11 cellular contexts compared by ENCODE assay signal in the genomic region with DNA sequence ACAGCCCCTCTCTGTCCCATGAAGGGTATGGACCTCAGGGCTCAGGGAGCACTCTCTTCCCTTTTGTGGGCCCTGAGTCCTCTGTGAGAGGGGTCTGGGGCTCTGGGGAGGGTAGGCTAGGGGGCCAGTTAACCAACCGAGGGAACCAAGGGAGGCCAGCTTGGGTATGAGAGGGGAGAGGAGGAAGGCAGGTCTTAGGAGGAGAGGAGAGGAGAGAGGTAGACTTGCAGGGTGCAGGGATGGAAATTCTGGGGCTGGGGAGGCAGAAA. TPM values are rescaled to one million over a fixed set of nuclear protein-coding genes. Genes with fewer than 3 reads are reported as not detected.
A peak's percentile ranks its signal among the peaks of the same experiment; 100 is the strongest.
DNase-seq lines count a peak whose midpoint lies in the region; ATAC-seq, FAIRE-seq and TF ChIP-seq lines count a peak whose summit lies in the region.
"Had no signal": no experiment of that assay in that cellular context is flagged by ENCODE, and none has a peak within 500 bp of the region (broad histone marks: within the 10 kb centered on the region; RNA-seq: fewer than 3 reads in every experiment).

No MANE protein-coding gene starts in this region.

- intact Hi-C loops in right lobe of liver (cut with DNase I): no loop called here

- TF ChIP-seq CTCF in SK-N-SH (IDR thresholded peaks at IDR 0.05): no peak
- no peak for TF ChIP-seq CTCF in astrocyte (IDR thresholded peaks at IDR 0.05; ENCODE audit: insufficient read depth, low read depth, low read length)
- TF ChIP-seq CTCF in right lobe of liver (IDR thresholded peaks at IDR 0.05): no peak

- H3K27me3 Mint-ChIP-seq in astrocyte (ENCODE audit: low read depth, unreplicated experiment): peaks cover 22% of the 10 kb centered on the region

- no peak for TF ChIP-seq RAD21 in SK-N-SH (IDR thresholded peaks at IDR 0.05; ENCODE audit: low read length)

- H3F3A ChIP-seq in SK-N-SH (replicated peaks; ENCODE audit: insufficient read depth): peaks cover 5% of the 10 kb centered on the region

- POLR2A ChIA-PET in SK-N-SH (lab: Yijun Ruan, JAX): no interaction called here

- peaks cover 2% of the 10 kb centered on the region for H3K36me3 Mint-ChIP-seq in astrocyte (ENCODE audit: low read depth, unreplicated experiment)

- no peak for TF ChIP-seq EP300 in SK-N-SH (IDR thresholded peaks at IDR 0.05; ENCODE audit: borderline replicate concordance in 1 of 2, low read depth in 1 of 2, low read length in 1 of 2)

- peak overlapping the region; percentile 66 to 69 for H3K4me3 ChIP-seq in SK-N-SH (ENCODE audit: low read depth in 2 of 2, low read length in 1 of 2)
- H3K4me3 ChIP-seq in astrocyte (ENCODE audit: insufficient read depth, low read depth, low read length): peak overlapping the region; percentile 58
- H3K4me3 ChIP-seq in right lobe of liver: peak overlapping the region; percentile 51 to 58 (median 54)

- DNase-seq in SK-N-SH: no peak
- DNase-seq in astrocyte (ENCODE audit: low read depth): no peak
- DNase-seq in right lobe of liver: no peak
- no peak for DNase-seq in substantia nigra (lab: John Stamatoyannopoulos, UW)
- no peak for DNase-seq in amygdala (lab: John Stamatoyannopoulos, UW)
- no peak for DNase-seq in frontal cortex (ENCODE audit: low spot score in 2 of 2)

- H3K27ac Mint-ChIP-seq in astrocyte (ENCODE audit: unreplicated experiment): peak overlapping the region; percentile 89

- peak overlapping the region in 1 of 2 experiments; percentile 62; a peak in 1 of 4 replicates for H3K27ac ChIP-seq in SK-N-SH (ENCODE audit: low read depth in 2 of 2, low read length in 1 of 2)
- H3K27ac ChIP-seq in astrocyte (ENCODE audit: low read depth, low read length): no peak overlapping the region
- H3K27ac ChIP-seq in right lobe of liver: no peak overlapping the region
- H3K27ac ChIP-seq in substantia nigra (ENCODE audit: low read depth, low read length, poor library complexity, severe bottlenecking): peak overlapping the region; percentile 78
- H3K27ac ChIP-seq: 22Rv1 had no signal

- H3K4me1 Mint-ChIP-seq in astrocyte (ENCODE audit: low read depth, unreplicated experiment): peaks cover 4% of the 10 kb centered on the region

- H2AFZ ChIP-seq in SK-N-SH (ENCODE audit: low read depth): peak overlapping the region; percentile 94
- peak overlapping the region; percentile 94 for H2AFZ ChIP-seq in astrocyte (ENCODE audit: low read depth, low read length)

- no peaks in the 10 kb centered on the region for H4K20me1 ChIP-seq in SK-N-SH (ENCODE audit: insufficient read depth)
- no peaks in the 10 kb centered on the region for H4K20me1 ChIP-seq in astrocyte (ENCODE audit: insufficient read depth, low read length)

- H3K4me1 ChIP-seq in SK-N-SH (ENCODE audit: control insufficient read depth in 1 of 2, insufficient read depth in 2 of 2, low read depth in 1 of 2, low read length in 1 of 2) (peaks cover 0 to 23% of the 10 kb centered on the region in 2 experiments; a peak in 1 of 4 replicates), astrocyte (ENCODE audit: insufficient read depth, low read length) (peaks cover 8% of the 10 kb centered on the region), right lobe of liver (peaks cover 0 to 8% (median 2%) of the 10 kb centered on the region in 4 donors)

- WGBS in SK-N-SH (ENCODE audit: low lambda C conversion rate): 29% methylated on average over 1 of the region's 1 CpG
- 0% methylated on average over 1 of the region's 1 CpG for WGBS in right lobe of liver (ENCODE audit: insufficient coverage, low coverage, low lambda C conversion rate, missing lambda C conversion rate)

- H3K9me3 ChIP-seq in SK-N-SH: no peaks in the 10 kb centered on the region
- H3K9me3 ChIP-seq in astrocyte (ENCODE audit: insufficient read depth, low read depth, low read length): no peaks in the 10 kb centered on the region
- H3K9me3 ChIP-seq in right lobe of liver: no peaks in the 10 kb centered on the region

- H3K79me2 ChIP-seq in SK-N-SH (ENCODE audit: insufficient read depth): no peaks in the 10 kb centered on the region
- no peaks in the 10 kb centered on the region for H3K79me2 ChIP-seq in astrocyte (ENCODE audit: insufficient read depth, low read length)

- no peak for FAIRE-seq in astrocyte (lab: Jason Lieb, UNC)
- FAIRE-seq in frontal cortex (lab: Jason Lieb, UNC): no peak
- FAIRE-seq: endothelial cell of umbilical vein had no signal

- TF ChIP-seq POLR2A in right lobe of liver (IDR thresholded peaks at IDR 0.05): no peak

- H3K9ac ChIP-seq in SK-N-SH (peak overlapping the region; percentile 71), astrocyte (ENCODE audit: low read length) (peak overlapping the region; percentile 71)

- no peaks in the 10 kb centered on the region for H3K9me2 ChIP-seq in SK-N-SH

- peak overlapping the region; percentile 91 for H3K4me3 Mint-ChIP-seq in astrocyte (ENCODE audit: unreplicated experiment)

- peaks cover 2% of the 10 kb centered on the region for H3K9me3 Mint-ChIP-seq in astrocyte (ENCODE audit: unreplicated experiment)

- CTCF ChIA-PET in SK-N-SH (lab: Yijun Ruan, JAX): interaction anchor here (1.2 to 3.1 kb wide), 4 partner anchors 9 to 162 kb away, joined by 4 to 13 read pairs (median 8); partner anchors contain the start of gene PDRG1

- no peaks in the 10 kb centered on the region for H3K36me3 ChIP-seq in SK-N-SH (replicated peaks in 1 of 2; ENCODE audit: control insufficient read depth in 1 of 2, insufficient read depth in 2 of 2, low read length in 1 of 2)
- no peaks in the 10 kb centered on the region for H3K36me3 ChIP-seq in astrocyte (ENCODE audit: insufficient read depth, low read length)
- no peaks in the 10 kb centered on the region for H3K36me3 ChIP-seq in right lobe of liver

- no peaks in the 10 kb centered on the region for H3K27me3 ChIP-seq in SK-N-SH (ENCODE audit: insufficient read depth)
- H3K27me3 ChIP-seq in astrocyte (ENCODE audit: insufficient read depth, low read length): peaks cover 18% of the 10 kb centered on the region
- H3K27me3 ChIP-seq in right lobe of liver: no peaks in the 10 kb centered on the region

- H3K4me2 ChIP-seq in SK-N-SH (peak overlapping the region; percentile 81), astrocyte (ENCODE audit: low read length) (peak overlapping the region; percentile 90)

- ATAC-seq in SK-N-SH treated with all-trans-retinoic acid at 6 μM for 48 hours (no peak), right lobe of liver (no peak), HG02678 (IDR thresholded peaks at IDR 0.05; ENCODE audit: unreplicated experiment) (no peak)

TF ChIP-seq in SK-N-SH, 30 proteins besides CTCF, POLR2A, EP300 and RAD21 (continues in another document):
- TF ChIP-seq RFX5 (IDR thresholded peaks at IDR 0.05; ENCODE audit: low read length) (no peak), MEF2A (IDR thresholded peaks at IDR 0.05; ENCODE audit: borderline replicate concordance, low read depth) (no peak), IRF3 (IDR thresholded peaks at IDR 0.05; ENCODE audit: low read depth, low read length) (no peak), FOXJ3 (CRISPR knock-in tag; IDR thresholded peaks at IDR 0.05) (no peak)

TF ChIP-seq in SK-N-SH treated with all-trans-retinoic acid at 6 μM for 48 hours, 23 proteins besides CTCF, POLR2A, EP300 and RAD21:
- no peak for TF ChIP-seq PPARA (CRISPR knock-in tag; IDR thresholded peaks at IDR 0.05; ENCODE audit: borderline replicate concordance)
- TF ChIP-seq PATZ1 (CRISPR knock-in tag; IDR thresholded peaks at IDR 0.05; ENCODE audit: borderline replicate concordance): no peak
TF ChIP-seq in SK-N-SH treated with all-trans-retinoic acid at 6 μM for 48 hours: peak in this region for 0.

RNA-seq across cellular contexts. Expression of gene DUSP15, which starts 0.7 kb away (rescaled TPM):
- 4.3 and 5.4 TPM in 2 replicates for polyA plus RNA-seq in SK-N-SH (2012; rRNA removed)
- polyA plus RNA-seq in SK-N-SH (2012; cell fraction: cytosol; rRNA removed): 2.6 and 4.9 TPM in 2 replicates
- 11.5 and 13.8 TPM in 2 replicates for polyA plus RNA-seq in SK-N-SH (2012; cell fraction: nucleus; rRNA removed)
- 1.2 and 3.1 TPM in 2 replicates for total RNA-seq in astrocyte
- 1 to 10 TPM in 1 of 6 experiments, under 1 TPM in 2, not detected in 3; 0.22 to 1.1 (median 0.42) TPM for total RNA-seq in right lobe of liver
- 9.8 TPM for total RNA-seq in frontal cortex
- total RNA-seq: endothelial cell of umbilical vein had no signal

RNA-seq across cellular contexts. Expression of gene TTLL9, which starts 0.8 kb away (rescaled TPM):
- polyA plus RNA-seq in SK-N-SH (2012; rRNA removed): 0.23 and 0.32 TPM in 2 replicates
- 0.24 and 0.30 TPM in 2 replicates for polyA plus RNA-seq in SK-N-SH (2012; cell fraction: cytosol; rRNA removed)
- polyA plus RNA-seq in SK-N-SH (2012; cell fraction: nucleus; rRNA removed): 1.2 and 1.8 TPM in 2 replicates
- total RNA-seq in astrocyte: 0.34 and 0.41 TPM in 2 replicates
- total RNA-seq in right lobe of liver: not detected
- 1.2 TPM for total RNA-seq in frontal cortex
- total RNA-seq: endothelial cell of umbilical vein, SK-MEL-5 had no signal

RNA-seq across cellular contexts. Expression of gene FOXS1, which starts 24.2 kb away (rescaled TPM):
- polyA plus RNA-seq in SK-N-SH (2012; rRNA removed): 0.73 and 0.99 TPM in 2 replicates
- 0.48 and 0.83 TPM in 2 replicates for polyA plus RNA-seq in SK-N-SH (2012; cell fraction: cytosol; rRNA removed)
- 0.58 and 0.85 TPM in 2 replicates for polyA plus RNA-seq in SK-N-SH (2012; cell fraction: nucleus; rRNA removed)
- total RNA-seq in astrocyte (26.0 and 37.1 TPM in 2 replicates), right lobe of liver (under 1 TPM in 2 of 6 experiments, not detected in 4; 0.15 to 0.31 TPM), frontal cortex (0.82 TPM)
- total RNA-seq: endothelial cell of umbilical vein, SK-MEL-5 had no signal

RNA-seq across cellular contexts. Expression of gene MYLK2, which starts 50.5 kb away (rescaled TPM):
- polyA plus RNA-seq in SK-N-SH (2012; rRNA removed): 0.21 and 0.31 TPM in 2 replicates
- 0.09 and 0.18 TPM in 2 replicates for polyA plus RNA-seq in SK-N-SH (2012; cell fraction: cytosol; rRNA removed)
- 1.0 and 1.3 TPM in 2 replicates for polyA plus RNA-seq in SK-N-SH (2012; cell fraction: nucleus; rRNA removed)
- total RNA-seq in astrocyte (2.1 and 3.1 TPM in 2 replicates), right lobe of liver (not detected), frontal cortex (0.82 TPM)
- total RNA-seq: SK-MEL-5 had no signal

Comparison
In these comparisons a context has a peak if more than half of its experiments do, and no peak if none do; other contexts are left out.
1. RNA of gene FOXS1, which starts 24.2 kb away (total RNA-seq): 26.0 to 37.1 TPM in astrocyte; 0.82 TPM in frontal cortex (single experiment) and 0.15 to 0.31 TPM in right lobe of liver; every median in the first group is over 10 times any median in the second.
2. Peak in every context shown above with its lines, with median percentiles within 50 percentile points of each other: H3K4me3 ChIP-seq.